9 cellular contexts compared by ENCODE assay signal in the genomic region with DNA sequence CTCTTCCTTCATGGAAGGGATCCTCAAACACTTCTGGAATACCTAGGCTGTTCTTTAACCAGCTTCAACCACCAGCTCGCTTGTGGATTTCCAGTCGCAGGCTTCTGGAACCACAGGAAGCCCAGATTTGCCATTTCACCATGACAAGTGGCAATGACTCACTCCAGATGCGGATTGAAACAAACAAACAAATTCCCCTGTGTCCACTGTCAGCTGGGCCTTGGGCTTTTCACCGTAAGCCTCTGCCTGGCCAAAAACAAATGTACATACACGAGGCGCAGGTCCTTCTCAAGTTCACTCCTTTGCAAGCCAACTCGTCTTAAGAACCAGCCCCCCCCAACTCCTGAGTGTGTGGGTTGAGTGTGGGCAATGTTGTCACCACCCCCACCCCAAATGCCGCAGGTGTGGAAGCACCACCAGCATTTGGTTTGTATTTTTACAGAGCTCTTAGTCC. TPM values are rescaled to one million over a fixed set of nuclear protein-coding genes. Genes with fewer than 3 reads are reported as not detected.
DNase-seq lines count a peak whose midpoint lies in the region; ATAC-seq and TF ChIP-seq lines count a peak whose summit lies in the region.
"Had no signal": no experiment of that assay in that cellular context is flagged by ENCODE, and none has a peak within 500 bp of the region (broad histone marks: within the 10 kb centered on the region; RNA-seq: fewer than 3 reads in every experiment).

No MANE protein-coding gene starts in this region.

- ATAC-seq in HCT116, result no peak
- ATAC-seq in HG02981 (IDR thresholded peaks at IDR 0.05; ENCODE audit: unreplicated experiment), result no peak

- peaks cover 0 to 5% of the 10 kb centered on the region in 2 experiments; a peak in 1 of 4 replicates for H3K36me3 ChIP-seq in HCT116 (ENCODE audit: control insufficient read depth in 1 of 2, insufficient read depth in 2 of 2, low read length in 2 of 2)

- peaks cover 39% of the 10 kb centered on the region for H3K4me1 Mint-ChIP-seq in activated CD4-positive, alpha-beta memory T cell treated with anti-CD3 and anti-CD28 coated beads, Interleukin-2, amount 10 ng/mL, durations not matched to agents 7 days and 5 days
- peaks cover 26% of the 10 kb centered on the region for H3K4me1 Mint-ChIP-seq in activated T-helper 2 cell treated with anti-CD3 and anti-CD28 coated beads, Interferon-gamma antibody, Interleukin-2, Interleukin-4, amounts not matched to agents 10 μg/mL and 5 μg/mL and 100 μg/mL, durations not matched to agents 14 hours and 24 hours and 36 hours (ENCODE audit: low read depth)

- H3K9me3 ChIP-seq in HCT116 (ENCODE audit: control insufficient read depth in 1 of 2, insufficient read depth in 1 of 2, low read depth in 1 of 2, low read length in 2 of 2), result no peaks in the 10 kb centered on the region

- peaks cover 9% of the 10 kb centered on the region for H3K36me3 Mint-ChIP-seq in activated CD4-positive, alpha-beta memory T cell treated with anti-CD3 and anti-CD28 coated beads, Interleukin-2, amount 10 ng/mL, durations not matched to agents 7 days and 5 days (ENCODE audit: low read depth)
- H3K36me3 Mint-ChIP-seq in activated T-helper 2 cell treated with anti-CD3 and anti-CD28 coated beads, Interferon-gamma antibody, Interleukin-2, Interleukin-4, amounts not matched to agents 10 μg/mL and 5 μg/mL and 100 μg/mL, durations not matched to agents 14 hours and 24 hours and 36 hours (ENCODE audit: low read depth), result peaks cover 23% of the 10 kb centered on the region

- no peak overlapping the region for H2AFZ ChIP-seq in HCT116 (ENCODE audit: low read depth, low read length, poor library complexity, severe bottlenecking)

- no peak overlapping the region for H3K4me3 ChIP-seq in HCT116 (replicated peaks in 1 of 2; ENCODE audit: low read depth in 1 of 2, low read length in 2 of 2)
- H3K4me3 ChIP-seq in skin epidermis, result peak overlapping the region in 5 of 7 experiments; percentile 49 to 71 (median 65)

- H3K9me2 ChIP-seq in HCT116 (ENCODE audit: insufficient read depth), result no peaks in the 10 kb centered on the region

- H3K4me1 ChIP-seq in HCT116 (ENCODE audit: control insufficient read depth in 1 of 2, insufficient read depth in 2 of 2, low read length in 2 of 2), result peaks cover 17 to 48% of the 10 kb centered on the region in 2 experiments

- H3K9ac ChIP-seq in HCT116 (ENCODE audit: low read length), result no peak overlapping the region

- no peak for TF ChIP-seq RAD21 in HCT116 (IDR thresholded peaks at IDR 0.05; ENCODE audit: low read depth)

- H3K9me3 Mint-ChIP-seq in activated CD4-positive, alpha-beta memory T cell treated with anti-CD3 and anti-CD28 coated beads, Interleukin-2, amount 10 ng/mL, durations not matched to agents 7 days and 5 days, result no peaks in the 10 kb centered on the region
- H3K9me3 Mint-ChIP-seq in activated T-helper 2 cell treated with anti-CD3 and anti-CD28 coated beads, Interferon-gamma antibody, Interleukin-2, Interleukin-4, amounts not matched to agents 10 μg/mL and 5 μg/mL and 100 μg/mL, durations not matched to agents 14 hours and 24 hours and 36 hours, result no peaks in the 10 kb centered on the region
- H3K9me3 Mint-ChIP-seq: memory B cell had no signal

- no peaks in the 10 kb centered on the region for H4K20me1 ChIP-seq in HCT116 (ENCODE audit: insufficient read depth)

- BruUV-seq in HCT116 (replicated peaks; lab: Mats Ljungman, UMichigan), result no TSS peak

- RAD21 ChIA-PET in HCT116 (lab: Charles Lee; ENCODE audit: low non-redundant PET in 1 of 2, low total read pairs in 2 of 2, uncharacterized antibody in 2 of 2, unreplicated experiment in 2 of 2), result no interaction called here

- intact Hi-C loops in HCT116 (cut with micrococcal nuclease), result no loop called here
- intact Hi-C loops in activated T-helper 2 cell treated with anti-CD3 and anti-CD28 coated beads, Interferon-gamma antibody, Interleukin-2, Interleukin-4, amounts not matched to agents 10 μg/mL and 5 μg/mL and 100 μg/mL, durations not matched to agents 14 hours and 24 hours and 36 hours (cut with micrococcal nuclease), result no loop called here

- POLR2A ChIA-PET in HCT116 (lab: Charles Lee), result interaction anchor here (0.7 kb wide), 1 partner anchor 1254 kb away, joined by 4 read pairs; no protein-coding TSS in a partner anchor
- POLR2A ChIA-PET in activated CD4-positive, alpha-beta memory T cell treated with anti-CD3 and anti-CD28 coated beads, Interleukin-2, amount 10 ng/mL, durations not matched to agents 7 days and 5 days (lab: Charles Lee), result no interaction called here

- H3K27me3 Mint-ChIP-seq in activated CD4-positive, alpha-beta memory T cell treated with anti-CD3 and anti-CD28 coated beads, Interleukin-2, amount 10 ng/mL, durations not matched to agents 7 days and 5 days, result peaks cover 3% of the 10 kb centered on the region
- peaks cover 12% of the 10 kb centered on the region for H3K27me3 Mint-ChIP-seq in activated T-helper 2 cell treated with anti-CD3 and anti-CD28 coated beads, Interferon-gamma antibody, Interleukin-2, Interleukin-4, amounts not matched to agents 10 μg/mL and 5 μg/mL and 100 μg/mL, durations not matched to agents 14 hours and 24 hours and 36 hours (ENCODE audit: low read depth)
- H3K27me3 Mint-ChIP-seq: memory B cell had no signal

- no peaks in the 10 kb centered on the region for H3K79me2 ChIP-seq in HCT116 (ENCODE audit: insufficient read depth, low read length)

- H3K4me2 ChIP-seq in HCT116 (ENCODE audit: low read length), result peak overlapping the region; percentile 17; the same call in 1 of the 2 replicates

- no peak overlapping the region for H3K27ac ChIP-seq in HCT116 (ENCODE audit: low read depth, low read length)
- peak overlapping the region in 20 of 21 experiments; percentile 33 to 100 (median 98) for H3K27ac ChIP-seq in skin epidermis

- DNase-seq in HCT116 (ENCODE audit: low read depth, low spot score) (no peak), glomerular visceral epithelial cell (ENCODE audit: extremely low spot score) (peak; percentile 39), NCI-H187 treated with DMSO at 0.1 percent for 48 hours (lab: John Stamatoyannopoulos, UW) (no peak), NCI-H1417 treated with DMSO at 0.1 percent for 48 hours (lab: John Stamatoyannopoulos, UW) (no peak)
- no peak for DNase-seq in activated CD4-positive, alpha-beta memory T cell treated with anti-CD3 and anti-CD28 coated beads, Interleukin-2, amount 10 ng/mL, durations not matched to agents 7 days and 5 days
- no peak for DNase-seq in activated T-helper 2 cell treated with anti-CD3 and anti-CD28 coated beads, Interferon-gamma antibody, Interleukin-2, Interleukin-4, amounts not matched to agents 10 μg/mL and 5 μg/mL and 100 μg/mL, durations not matched to agents 14 hours and 24 hours and 36 hours (ENCODE audit: low spot score)

- no peaks in the 10 kb centered on the region for H3K27me3 ChIP-seq in HCT116 (ENCODE audit: insufficient read depth, low read length)

- CTCF ChIA-PET in HCT116 (lab: Charles Lee), result interaction anchor here (1.5 kb wide), 1 partner anchor 1218 kb away, joined by 5 read pairs; no protein-coding TSS in a partner anchor
- CTCF ChIA-PET in activated CD4-positive, alpha-beta memory T cell treated with anti-CD3 and anti-CD28 coated beads, Interleukin-2, amount 10 ng/mL, durations not matched to agents 7 days and 5 days (lab: Charles Lee), result interaction anchor here (0.6 to 6.6 kb wide), 9 partner anchors 9 to 1442 kb away, joined by 3 to 493 read pairs (median 3); a partner anchor contains a TSS

- no peak overlapping the region for H3K27ac Mint-ChIP-seq in activated CD4-positive, alpha-beta memory T cell treated with anti-CD3 and anti-CD28 coated beads, Interleukin-2, amount 10 ng/mL, durations not matched to agents 7 days and 5 days
- H3K27ac Mint-ChIP-seq in activated T-helper 2 cell treated with anti-CD3 and anti-CD28 coated beads, Interferon-gamma antibody, Interleukin-2, Interleukin-4, amounts not matched to agents 10 μg/mL and 5 μg/mL and 100 μg/mL, durations not matched to agents 14 hours and 24 hours and 36 hours, result no peak overlapping the region

- H3K4me3 Mint-ChIP-seq in activated CD4-positive, alpha-beta memory T cell treated with anti-CD3 and anti-CD28 coated beads, Interleukin-2, amount 10 ng/mL, durations not matched to agents 7 days and 5 days, result peak overlapping the region; percentile 89
- no peak overlapping the region for H3K4me3 Mint-ChIP-seq in activated T-helper 2 cell treated with anti-CD3 and anti-CD28 coated beads, Interferon-gamma antibody, Interleukin-2, Interleukin-4, amounts not matched to agents 10 μg/mL and 5 μg/mL and 100 μg/mL, durations not matched to agents 14 hours and 24 hours and 36 hours (ENCODE audit: low read depth)

- TF ChIP-seq CTCF in HCT116 (IDR thresholded peaks at IDR 0.05 in 2 of 3, conservative IDR thresholded peaks at IDR 0.05 in 1 of 3; ENCODE audit: borderline replicate concordance in 1 of 3, insufficient read depth in 1 of 3, low read depth in 2 of 3, low read length in 2 of 3), result no peak

- no peak for TF ChIP-seq POLR2A in HCT116 (IDR thresholded peaks at IDR 0.05; ENCODE audit: borderline replicate concordance, extremely low read depth, insufficient read depth, insufficient read length)

TF ChIP-seq in HCT116, 20 proteins besides CTCF, POLR2A, EP300 and RAD21 (continues in another document):
- TF ChIP-seq TCF7L2 (IDR thresholded peaks at IDR 0.05; ENCODE audit: borderline replicate concordance, extremely low read depth, insufficient read depth, insufficient read length), result no peak
- no peak for TF ChIP-seq EGR1 (IDR thresholded peaks at IDR 0.05; ENCODE audit: low read depth)
- TF ChIP-seq, protein P1, sequence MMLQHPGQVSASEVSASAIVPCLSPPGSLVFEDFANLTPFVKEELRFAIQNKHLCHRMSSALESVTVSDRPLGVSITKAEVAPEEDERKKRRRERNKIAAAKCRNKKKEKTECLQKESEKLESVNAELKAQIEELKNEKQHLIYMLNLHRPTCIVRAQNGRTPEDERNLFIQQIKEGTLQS (IDR thresholded peaks at IDR 0.05), result no peak
- TF ChIP-seq YY1 (IDR thresholded peaks at IDR 0.05; ENCODE audit: extremely low read depth, insufficient replicate concordance, low read depth, low read length), result no peak
- no peak for TF ChIP-seq SP1 (IDR thresholded peaks at IDR 0.05; ENCODE audit: low read depth)
- no peak for TF ChIP-seq EZH2 (IDR thresholded peaks at IDR 0.05)

RNA-seq across cellular contexts. Expression of a gene that starts 8.8 kb away (rescaled TPM):
- total RNA-seq in HCT116 (2021; ENCODE audit: unreplicated experiment), result 17.5 TPM
- polyA plus RNA-seq in HCT116 (2012), result 16.1 and 18.1 TPM in 2 replicates
- total RNA-seq in activated CD4-positive, alpha-beta memory T cell treated with anti-CD3 and anti-CD28 coated beads, Interleukin-2, amount 10 ng/mL, durations not matched to agents 7 days and 5 days, result 10 to 100 TPM; 30.4 to 33.4 TPM
- 12.0 and 16.5 TPM in 2 replicates for total RNA-seq in activated T-helper 2 cell treated with anti-CD3 and anti-CD28 coated beads, Interferon-gamma antibody, Interleukin-2, Interleukin-4, amounts not matched to agents 10 μg/mL and 5 μg/mL and 100 μg/mL, durations not matched to agents 14 hours and 24 hours and 36 hours

RNA-seq across cellular contexts. Expression of a gene that starts 34.1 kb away (rescaled TPM):
- total RNA-seq in HCT116 (2021; ENCODE audit: unreplicated experiment), result not detected
- not detected in 2 replicates for polyA plus RNA-seq in HCT116 (2012)
- not detected for total RNA-seq in activated CD4-positive, alpha-beta memory T cell treated with anti-CD3 and anti-CD28 coated beads, Interleukin-2, amount 10 ng/mL, durations not matched to agents 7 days and 5 days
- total RNA-seq in activated T-helper 2 cell treated with anti-CD3 and anti-CD28 coated beads, Interferon-gamma antibody, Interleukin-2, Interleukin-4, amounts not matched to agents 10 μg/mL and 5 μg/mL and 100 μg/mL, durations not matched to agents 14 hours and 24 hours and 36 hours, result not detected in 2 replicates

Comparison
In these comparisons a context has a peak if more than half of its experiments do, and no peak if none do; other contexts are left out.
1. H3K4me3 ChIP-seq: peak in skin epidermis (5 of 7); none in HCT116 (0 of 2).